In the genomic region with DNA sequence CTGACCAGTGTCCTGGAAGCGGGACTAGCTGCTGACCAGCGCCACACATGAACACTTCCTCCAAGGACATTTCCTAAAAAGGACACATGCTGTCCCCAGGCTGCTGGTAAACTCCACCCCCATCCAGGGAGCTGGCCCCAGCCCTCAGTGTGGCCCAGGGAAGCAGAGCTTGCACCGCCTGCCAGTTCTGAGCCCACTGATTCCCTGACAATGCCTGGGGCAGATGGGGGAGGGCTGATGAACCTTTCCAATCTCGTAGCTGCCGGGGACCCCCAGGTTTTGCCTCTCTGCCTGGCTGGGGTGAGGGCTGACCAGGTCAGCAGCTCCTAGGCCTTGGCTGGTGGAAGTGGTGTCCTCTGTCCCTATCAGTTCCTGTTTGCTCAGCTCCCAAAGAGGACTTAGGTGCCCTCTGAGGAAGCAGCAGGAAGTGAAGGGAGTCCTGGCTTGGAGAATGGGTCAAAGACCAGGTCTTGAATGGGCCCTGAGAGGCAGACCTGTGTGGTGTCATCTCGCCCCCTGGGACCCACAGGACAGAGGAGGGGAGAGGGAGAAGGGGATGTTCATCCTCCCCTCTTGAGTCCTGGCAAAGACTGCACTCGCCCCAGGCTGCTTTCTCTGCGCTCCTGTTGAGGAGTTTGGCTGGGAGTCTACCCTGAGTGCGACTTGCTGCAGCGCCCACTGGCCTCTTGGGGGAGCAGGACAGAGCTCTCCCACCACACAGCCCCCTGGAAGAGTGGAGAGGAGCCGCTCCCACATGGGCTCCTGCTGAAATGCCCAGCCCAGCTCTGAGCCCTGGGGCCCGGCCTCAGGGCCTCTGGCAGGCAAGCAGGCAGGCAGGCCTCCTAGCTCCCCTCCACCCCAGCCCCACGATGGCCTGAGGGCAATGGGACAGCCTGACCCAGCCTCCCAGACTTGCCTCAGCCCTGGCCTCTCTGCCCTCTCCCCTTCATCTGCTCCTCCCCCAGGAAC, we compare ENCODE assay signal across 1 cellular context.
TF ChIP-seq lines count a peak whose summit lies in the region.

No MANE protein-coding gene starts in this region.

TF ChIP-seq in HepG2, 621 proteins besides CTCF, POLR2A, EP300 and RAD21 (continued from another document and continues in another):
- TF ChIP-seq, protein P1, sequence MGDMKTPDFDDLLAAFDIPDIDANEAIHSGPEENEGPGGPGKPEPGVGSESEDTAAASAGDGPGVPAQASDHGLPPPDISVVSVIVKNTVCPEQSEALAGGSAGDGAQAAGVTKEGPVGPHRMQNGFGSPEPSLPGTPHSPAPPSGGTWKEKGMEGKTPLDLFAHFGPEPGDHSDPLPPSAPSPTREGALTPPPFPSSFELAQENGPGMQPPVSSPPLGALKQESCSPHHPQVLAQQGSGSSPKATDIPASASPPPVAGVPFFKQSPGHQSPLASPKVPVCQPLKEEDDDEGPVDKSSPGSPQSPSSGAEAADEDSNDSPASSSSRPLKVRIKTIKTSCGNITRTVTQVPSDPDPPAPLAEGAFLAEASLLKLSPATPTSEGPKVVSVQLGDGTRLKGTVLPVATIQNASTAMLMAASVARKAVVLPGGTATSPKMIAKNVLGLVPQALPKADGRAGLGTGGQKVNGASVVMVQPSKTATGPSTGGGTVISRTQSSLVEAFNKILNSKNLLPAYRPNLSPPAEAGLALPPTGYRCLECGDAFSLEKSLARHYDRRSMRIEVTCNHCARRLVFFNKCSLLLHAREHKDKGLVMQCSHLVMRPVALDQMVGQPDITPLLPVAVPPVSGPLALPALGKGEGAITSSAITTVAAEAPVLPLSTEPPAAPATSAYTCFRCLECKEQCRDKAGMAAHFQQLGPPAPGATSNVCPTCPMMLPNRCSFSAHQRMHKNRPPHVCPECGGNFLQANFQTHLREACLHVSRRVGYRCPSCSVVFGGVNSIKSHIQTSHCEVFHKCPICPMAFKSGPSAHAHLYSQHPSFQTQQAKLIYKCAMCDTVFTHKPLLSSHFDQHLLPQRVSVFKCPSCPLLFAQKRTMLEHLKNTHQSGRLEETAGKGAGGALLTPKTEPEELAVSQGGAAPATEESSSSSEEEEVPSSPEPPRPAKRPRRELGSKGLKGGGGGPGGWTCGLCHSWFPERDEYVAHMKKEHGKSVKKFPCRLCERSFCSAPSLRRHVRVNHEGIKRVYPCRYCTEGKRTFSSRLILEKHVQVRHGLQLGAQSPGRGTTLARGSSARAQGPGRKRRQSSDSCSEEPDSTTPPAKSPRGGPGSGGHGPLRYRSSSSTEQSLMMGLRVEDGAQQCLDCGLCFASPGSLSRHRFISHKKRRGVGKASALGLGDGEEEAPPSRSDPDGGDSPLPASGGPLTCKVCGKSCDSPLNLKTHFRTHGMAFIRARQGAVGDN (CRISPR knock-in tag; IDR thresholded peaks at IDR 0.05) = peak; percentile 85
- TF ChIP-seq ATF7-NPFF (CRISPR knock-in tag; IDR thresholded peaks at IDR 0.05; ENCODE audit: low read depth) (no peak), ZNF451 (CRISPR knock-in tag; IDR thresholded peaks at IDR 0.05) (peak; percentile 11; the same call in 1 of the 2 replicates), POLR2G (IDR thresholded peaks at IDR 0.05; ENCODE audit: low read depth, low read length) (peak; percentile 56; the same call in 1 of the 2 replicates), REL (CRISPR knock-in tag; conservative IDR thresholded peaks at IDR 0.05) (0 out of 2 replicates have a peak, but pooled peaks have one; percentile 72), ZNF367 (CRISPR knock-in tag; IDR thresholded peaks at IDR 0.05; ENCODE audit: borderline replicate concordance) (no peak), ZNF343 (CRISPR knock-in tag; IDR thresholded peaks at IDR 0.05) (0 out of 2 replicates have a peak, but pooled peaks have one; percentile 54), GABPA (IDR thresholded peaks at IDR 0.05; ENCODE audit: low read depth, low read length) (no peak; the same call in 1 of the 2 replicates), GABPA (CRISPR knock-in tag; IDR thresholded peaks at IDR 0.05; ENCODE audit: low read depth) (peak; percentile 27), KDM3A (CRISPR knock-in tag; IDR thresholded peaks at IDR 0.05; ENCODE audit: low read depth) (0 out of 2 replicates have a peak, but pooled peaks have one; percentile 20), ZSCAN25 (CRISPR knock-in tag; IDR thresholded peaks at IDR 0.05) (0 out of 2 replicates have a peak, but pooled peaks have one; percentile 5), GPN1 (CRISPR knock-in tag; IDR thresholded peaks at IDR 0.05; ENCODE audit: borderline replicate concordance) (no peak), AKAP8 (CRISPR knock-in tag; IDR thresholded peaks at IDR 0.05) (peak; percentile 96), NFKB2 (CRISPR knock-in tag; IDR thresholded peaks at IDR 0.05; ENCODE audit: borderline replicate concordance) (no peak), MAZ (IDR thresholded peaks at IDR 0.05; ENCODE audit: borderline replicate concordance, low read depth, low read length) (no peak), MAZ (CRISPR knock-in tag; IDR thresholded peaks at IDR 0.05; ENCODE audit: low read depth) (peak; percentile 66), ZNF619 (CRISPR knock-in tag; IDR thresholded peaks at IDR 0.05) (peak; percentile 75; the same call in 1 of the 2 replicates), SP4 (CRISPR knock-in tag; IDR thresholded peaks at IDR 0.05) (0 out of 2 replicates have a peak, but pooled peaks have one; percentile 55), ZNF883 (CRISPR knock-in tag; IDR thresholded peaks at IDR 0.05; ENCODE audit: not compliant biosample characterization) (peak; percentile 20), XRCC5 (optimal IDR thresholded peaks at IDR 0.05; ENCODE audit: low read length) (peak; percentile 65), GABPB1 (CRISPR knock-in tag; IDR thresholded peaks at IDR 0.05) (peak; percentile 24; the same call in 1 of the 2 replicates), WIZ (CRISPR knock-in tag; IDR thresholded peaks at IDR 0.05) (no peak), ELF1 (CRISPR knock-in tag; IDR thresholded peaks at IDR 0.05) (0 out of 2 replicates have a peak, but pooled peaks have one; percentile 34), RELA (CRISPR knock-in tag; IDR thresholded peaks at IDR 0.05) (no peak), DPF2 (CRISPR knock-in tag; IDR thresholded peaks at IDR 0.05; ENCODE audit: borderline replicate concordance, low read depth) (no peak)
- TF ChIP-seq, protein P2, sequence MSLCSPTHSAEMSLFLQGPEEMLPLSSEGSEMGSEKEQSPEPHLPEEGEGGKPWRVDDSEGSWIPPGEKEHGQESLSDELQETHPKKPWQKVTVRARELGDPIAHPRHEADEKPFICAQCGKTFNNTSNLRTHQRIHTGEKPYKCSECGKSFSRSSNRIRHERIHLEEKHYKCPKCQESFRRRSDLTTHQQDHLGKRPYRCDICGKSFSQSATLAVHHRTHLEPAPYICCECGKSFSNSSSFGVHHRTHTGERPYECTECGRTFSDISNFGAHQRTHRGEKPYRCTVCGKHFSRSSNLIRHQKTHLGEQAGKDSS (CRISPR knock-in tag; IDR thresholded peaks at IDR 0.05; ENCODE audit: borderline replicate concordance, low read depth) = peak; percentile 31; the same call in 1 of the 2 replicates
- TF ChIP-seq, protein P3, sequence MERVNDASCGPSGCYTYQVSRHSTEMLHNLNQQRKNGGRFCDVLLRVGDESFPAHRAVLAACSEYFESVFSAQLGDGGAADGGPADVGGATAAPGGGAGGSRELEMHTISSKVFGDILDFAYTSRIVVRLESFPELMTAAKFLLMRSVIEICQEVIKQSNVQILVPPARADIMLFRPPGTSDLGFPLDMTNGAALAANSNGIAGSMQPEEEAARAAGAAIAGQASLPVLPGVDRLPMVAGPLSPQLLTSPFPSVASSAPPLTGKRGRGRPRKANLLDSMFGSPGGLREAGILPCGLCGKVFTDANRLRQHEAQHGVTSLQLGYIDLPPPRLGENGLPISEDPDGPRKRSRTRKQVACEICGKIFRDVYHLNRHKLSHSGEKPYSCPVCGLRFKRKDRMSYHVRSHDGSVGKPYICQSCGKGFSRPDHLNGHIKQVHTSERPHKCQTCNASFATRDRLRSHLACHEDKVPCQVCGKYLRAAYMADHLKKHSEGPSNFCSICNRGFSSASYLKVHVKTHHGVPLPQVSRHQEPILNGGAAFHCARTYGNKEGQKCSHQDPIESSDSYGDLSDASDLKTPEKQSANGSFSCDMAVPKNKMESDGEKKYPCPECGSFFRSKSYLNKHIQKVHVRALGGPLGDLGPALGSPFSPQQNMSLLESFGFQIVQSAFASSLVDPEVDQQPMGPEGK (CRISPR knock-in tag; IDR thresholded peaks at IDR 0.05) = peak; percentile 38; the same call in 1 of the 2 replicates
- TF ChIP-seq, protein P4, sequence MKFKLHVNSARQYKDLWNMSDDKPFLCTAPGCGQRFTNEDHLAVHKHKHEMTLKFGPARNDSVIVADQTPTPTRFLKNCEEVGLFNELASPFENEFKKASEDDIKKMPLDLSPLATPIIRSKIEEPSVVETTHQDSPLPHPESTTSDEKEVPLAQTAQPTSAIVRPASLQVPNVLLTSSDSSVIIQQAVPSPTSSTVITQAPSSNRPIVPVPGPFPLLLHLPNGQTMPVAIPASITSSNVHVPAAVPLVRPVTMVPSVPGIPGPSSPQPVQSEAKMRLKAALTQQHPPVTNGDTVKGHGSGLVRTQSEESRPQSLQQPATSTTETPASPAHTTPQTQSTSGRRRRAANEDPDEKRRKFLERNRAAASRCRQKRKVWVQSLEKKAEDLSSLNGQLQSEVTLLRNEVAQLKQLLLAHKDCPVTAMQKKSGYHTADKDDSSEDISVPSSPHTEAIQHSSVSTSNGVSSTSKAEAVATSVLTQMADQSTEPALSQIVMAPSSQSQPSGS (CRISPR knock-in tag; IDR thresholded peaks at IDR 0.05) = 0 out of 2 replicates have a peak, but pooled peaks have one; percentile 6
- TF ChIP-seq, protein P5, sequence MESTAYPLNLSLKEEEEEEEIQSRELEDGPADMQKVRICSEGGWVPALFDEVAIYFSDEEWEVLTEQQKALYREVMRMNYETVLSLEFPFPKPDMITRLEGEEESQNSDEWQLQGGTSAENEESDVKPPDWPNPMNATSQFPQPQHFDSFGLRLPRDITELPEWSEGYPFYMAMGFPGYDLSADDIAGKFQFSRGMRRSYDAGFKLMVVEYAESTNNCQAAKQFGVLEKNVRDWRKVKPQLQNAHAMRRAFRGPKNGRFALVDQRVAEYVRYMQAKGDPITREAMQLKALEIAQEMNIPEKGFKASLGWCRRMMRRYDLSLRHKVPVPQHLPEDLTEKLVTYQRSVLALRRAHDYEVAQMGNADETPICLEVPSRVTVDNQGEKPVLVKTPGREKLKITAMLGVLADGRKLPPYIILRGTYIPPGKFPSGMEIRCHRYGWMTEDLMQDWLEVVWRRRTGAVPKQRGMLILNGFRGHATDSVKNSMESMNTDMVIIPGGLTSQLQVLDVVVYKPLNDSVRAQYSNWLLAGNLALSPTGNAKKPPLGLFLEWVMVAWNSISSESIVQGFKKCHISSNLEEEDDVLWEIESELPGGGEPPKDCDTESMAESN (CRISPR knock-in tag; conservative IDR thresholded peaks at IDR 0.05) = 0 out of 2 replicates have a peak, but pooled peaks have one; percentile 53
- TF ChIP-seq, protein P6, sequence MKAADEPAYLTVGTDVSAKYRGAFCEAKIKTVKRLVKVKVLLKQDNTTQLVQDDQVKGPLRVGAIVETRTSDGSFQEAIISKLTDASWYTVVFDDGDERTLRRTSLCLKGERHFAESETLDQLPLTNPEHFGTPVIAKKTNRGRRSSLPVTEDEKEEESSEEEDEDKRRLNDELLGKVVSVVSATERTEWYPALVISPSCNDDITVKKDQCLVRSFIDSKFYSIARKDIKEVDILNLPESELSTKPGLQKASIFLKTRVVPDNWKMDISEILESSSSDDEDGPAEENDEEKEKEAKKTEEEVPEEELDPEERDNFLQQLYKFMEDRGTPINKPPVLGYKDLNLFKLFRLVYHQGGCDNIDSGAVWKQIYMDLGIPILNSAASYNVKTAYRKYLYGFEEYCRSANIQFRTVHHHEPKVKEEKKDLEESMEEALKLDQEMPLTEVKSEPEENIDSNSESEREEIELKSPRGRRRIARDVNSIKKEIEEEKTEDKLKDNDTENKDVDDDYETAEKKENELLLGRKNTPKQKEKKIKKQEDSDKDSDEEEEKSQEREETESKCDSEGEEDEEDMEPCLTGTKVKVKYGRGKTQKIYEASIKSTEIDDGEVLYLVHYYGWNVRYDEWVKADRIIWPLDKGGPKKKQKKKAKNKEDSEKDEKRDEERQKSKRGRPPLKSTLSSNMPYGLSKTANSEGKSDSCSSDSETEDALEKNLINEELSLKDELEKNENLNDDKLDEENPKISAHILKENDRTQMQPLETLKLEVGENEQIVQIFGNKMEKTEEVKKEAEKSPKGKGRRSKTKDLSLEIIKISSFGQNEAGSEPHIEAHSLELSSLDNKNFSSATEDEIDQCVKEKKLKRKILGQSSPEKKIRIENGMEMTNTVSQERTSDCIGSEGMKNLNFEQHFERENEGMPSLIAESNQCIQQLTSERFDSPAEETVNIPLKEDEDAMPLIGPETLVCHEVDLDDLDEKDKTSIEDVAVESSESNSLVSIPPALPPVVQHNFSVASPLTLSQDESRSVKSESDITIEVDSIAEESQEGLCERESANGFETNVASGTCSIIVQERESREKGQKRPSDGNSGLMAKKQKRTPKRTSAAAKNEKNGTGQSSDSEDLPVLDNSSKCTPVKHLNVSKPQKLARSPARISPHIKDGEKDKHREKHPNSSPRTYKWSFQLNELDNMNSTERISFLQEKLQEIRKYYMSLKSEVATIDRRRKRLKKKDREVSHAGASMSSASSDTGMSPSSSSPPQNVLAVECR (CRISPR knock-in tag; IDR thresholded peaks at IDR 0.05; ENCODE audit: borderline replicate concordance) = peak; percentile 63; the same call in 1 of the 2 replicates
- TF ChIP-seq, protein P7, sequence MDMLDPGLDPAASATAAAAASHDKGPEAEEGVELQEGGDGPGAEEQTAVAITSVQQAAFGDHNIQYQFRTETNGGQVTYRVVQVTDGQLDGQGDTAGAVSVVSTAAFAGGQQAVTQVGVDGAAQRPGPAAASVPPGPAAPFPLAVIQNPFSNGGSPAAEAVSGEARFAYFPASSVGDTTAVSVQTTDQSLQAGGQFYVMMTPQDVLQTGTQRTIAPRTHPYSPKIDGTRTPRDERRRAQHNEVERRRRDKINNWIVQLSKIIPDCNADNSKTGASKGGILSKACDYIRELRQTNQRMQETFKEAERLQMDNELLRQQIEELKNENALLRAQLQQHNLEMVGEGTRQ (IDR thresholded peaks at IDR 0.05; ENCODE audit: low read depth, low read length) = no peak
- TF ChIP-seq, protein P7 (CRISPR knock-in tag; IDR thresholded peaks at IDR 0.05; ENCODE audit: borderline replicate concordance) = peak; percentile 70; the same call in 1 of the 2 replicates
- TF ChIP-seq, protein P8, sequence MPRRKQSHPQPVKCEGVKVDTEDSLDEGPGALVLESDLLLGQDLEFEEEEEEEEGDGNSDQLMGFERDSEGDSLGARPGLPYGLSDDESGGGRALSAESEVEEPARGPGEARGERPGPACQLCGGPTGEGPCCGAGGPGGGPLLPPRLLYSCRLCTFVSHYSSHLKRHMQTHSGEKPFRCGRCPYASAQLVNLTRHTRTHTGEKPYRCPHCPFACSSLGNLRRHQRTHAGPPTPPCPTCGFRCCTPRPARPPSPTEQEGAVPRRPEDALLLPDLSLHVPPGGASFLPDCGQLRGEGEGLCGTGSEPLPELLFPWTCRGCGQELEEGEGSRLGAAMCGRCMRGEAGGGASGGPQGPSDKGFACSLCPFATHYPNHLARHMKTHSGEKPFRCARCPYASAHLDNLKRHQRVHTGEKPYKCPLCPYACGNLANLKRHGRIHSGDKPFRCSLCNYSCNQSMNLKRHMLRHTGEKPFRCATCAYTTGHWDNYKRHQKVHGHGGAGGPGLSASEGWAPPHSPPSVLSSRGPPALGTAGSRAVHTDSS (CRISPR knock-in tag; conservative IDR thresholded peaks at IDR 0.05) = no peak
